Comparison of ENCODE assay signal across 7 cellular contexts in genomic region chr12:101671157-101671791, GRCh38. TPM values are rescaled to one million over a fixed set of nuclear protein-coding genes. Genes with fewer than 3 reads are reported as not detected.
A peak's percentile ranks its signal among the peaks of the same experiment; 100 is the strongest.
DNase-seq lines count a peak whose midpoint lies in the region; ATAC-seq and TF ChIP-seq lines count a peak whose summit lies in the region.

No MANE protein-coding gene starts in this region.

- intact Hi-C loops in cardiac septum (cut with DNase I): no loop called here

- peak; percentile 83 for ATAC-seq in GM19043 (IDR thresholded peaks at IDR 0.05; ENCODE audit: low read depth, unreplicated experiment)
- ATAC-seq in HG02870 (IDR thresholded peaks at IDR 0.05; ENCODE audit: unreplicated experiment): peak; percentile 75

- DNase-seq in cardiac septum (ENCODE audit: low spot score) (peak; percentile 76), A172 (ENCODE audit: low spot score) (no peak), cortex of kidney (lab: John Stamatoyannopoulos, UW) (no peak), superior temporal gyrus (ENCODE audit: extremely low spot score) (no peak)

- 0 out of 2 replicates have a peak, but pooled peaks have one; percentile 22 for TF ChIP-seq POLR2A in Raji (IDR thresholded peaks at IDR 0.05; ENCODE audit: insufficient read depth, low read depth, low read length)

RNA-seq across cellular contexts. Expression of gene CHPT1, which starts 26.2 kb away (rescaled TPM):
- 86.1 TPM for total RNA-seq in cardiac septum
- total RNA-seq in A172 (2014; rRNA removed; shearing (Covaris generic)): 49.3 and 53.7 TPM in 2 replicates
